16 cellular contexts compared by ENCODE assay signal in genomic region chr7:130275826-130276291, GRCh38. TPM values are rescaled to one million over a fixed set of nuclear protein-coding genes. Genes with fewer than 3 reads are reported as not detected.
DNase-seq lines count a peak whose midpoint lies in the region; ATAC-seq, FAIRE-seq and TF ChIP-seq lines count a peak whose summit lies in the region.
"Had no signal": no experiment of that assay in that cellular context is flagged by ENCODE, and none has a peak within 500 bp of the region (broad histone marks: within the 10 kb centered on the region; RNA-seq: fewer than 3 reads in every experiment).

No MANE protein-coding gene starts in this region.

- H3K27ac Mint-ChIP-seq in endothelial cell (ENCODE audit: unreplicated experiment) = no peak overlapping the region
- no peak overlapping the region for H3K27ac Mint-ChIP-seq in stimulated activated naive CD8-positive, alpha-beta T cell treated with anti-CD3 and anti-CD28 coated beads, Interleukin-15, amount 100 ng/mL, for 72 hours
- no peak overlapping the region for H3K27ac Mint-ChIP-seq in natural killer cell treated with Interleukin-12 subunit alpha and Interleukin-12 subunit beta and Interleukin-15 and Interleukin-18, amount 100 ng/mL, for 72 hours

- H3K9ac ChIP-seq in PC-3 (ENCODE audit: low read length) = no peak overlapping the region

- H3K4me1 Mint-ChIP-seq in endothelial cell (ENCODE audit: unreplicated experiment) = peaks cover 31% of the 10 kb centered on the region
- H3K4me1 Mint-ChIP-seq in stimulated activated naive CD8-positive, alpha-beta T cell treated with anti-CD3 and anti-CD28 coated beads, Interleukin-15, amount 100 ng/mL, for 72 hours = peaks cover 55% of the 10 kb centered on the region
- no peaks in the 10 kb centered on the region for H3K4me1 Mint-ChIP-seq in natural killer cell treated with Interleukin-12 subunit alpha and Interleukin-12 subunit beta and Interleukin-15 and Interleukin-18, amount 100 ng/mL, for 72 hours (ENCODE audit: low read depth in 2 of 2)

- no peak overlapping the region for H2AFZ ChIP-seq in PC-3 (ENCODE audit: low read length)

- TF ChIP-seq CTCF in PC-3 (conservative IDR thresholded peaks at IDR 0.05; ENCODE audit: low read depth, low read length) (no peak), endothelial cell (IDR thresholded peaks at IDR 0.05; ENCODE audit: unreplicated experiment) (no peak), pancreas (IDR thresholded peaks at IDR 0.05) (no peak)

- no peaks in the 10 kb centered on the region for H3K79me2 ChIP-seq in PC-3 (ENCODE audit: low read length)

- DNase-seq in NCI-H748 (lab: John Stamatoyannopoulos, UW; ENCODE audit: unreplicated experiment) (peak; percentile 30), NCI-H748 treated with DMSO at 0.1 percent for 48 hours (lab: John Stamatoyannopoulos, UW) (no peak), PC-3 (peak; percentile 25), endothelial cell (ENCODE audit: low spot score) (no peak), pancreas (no peak)
- DNase-seq in stimulated activated naive CD8-positive, alpha-beta T cell treated with anti-CD3 and anti-CD28 coated beads, Interleukin-15, amount 100 ng/mL, for 72 hours = no peak
- no peak for DNase-seq in natural killer cell treated with Interleukin-12 subunit alpha and Interleukin-12 subunit beta and Interleukin-15 and Interleukin-18, amount 100 ng/mL, for 72 hours (ENCODE audit: low spot score)
- DNase-seq: activated CD4-positive, alpha-beta T cell treated with anti-CD3 and anti-CD28 coated beads, Interleukin-2, amount 50 U/mL, for 48 hours; COR-L47; NCI-H2029; SIG-M5; small intestine had no signal

- H3F3A ChIP-seq in PC-3 (ENCODE audit: low read length, unreplicated experiment) = no peaks in the 10 kb centered on the region

- H3K36me3 ChIP-seq in PC-3 (ENCODE audit: low read depth, low read length) (no peaks in the 10 kb centered on the region), pancreas (peaks cover 0 to 21% (median 10%) of the 10 kb centered on the region in 3 donors)

- no peaks in the 10 kb centered on the region for H3K9me3 Mint-ChIP-seq in endothelial cell (ENCODE audit: unreplicated experiment)
- no peaks in the 10 kb centered on the region for H3K9me3 Mint-ChIP-seq in stimulated activated naive CD8-positive, alpha-beta T cell treated with anti-CD3 and anti-CD28 coated beads, Interleukin-15, amount 100 ng/mL, for 72 hours
- H3K9me3 Mint-ChIP-seq in natural killer cell treated with Interleukin-12 subunit alpha and Interleukin-12 subunit beta and Interleukin-15 and Interleukin-18, amount 100 ng/mL, for 72 hours = no peaks in the 10 kb centered on the region

- H3K4me1 ChIP-seq in PC-3 (ENCODE audit: insufficient read depth, low read length) (peaks cover 26% of the 10 kb centered on the region), pancreas (peaks cover 26 to 51% (median 28%) of the 10 kb centered on the region in 3 donors)

- POLR2A ChIA-PET in PC-3 (lab: Charles Lee; ENCODE audit: unreplicated experiment) = no interaction called here

- no peak overlapping the region for H3K4me3 ChIP-seq in PC-3 (ENCODE audit: low read length)
- H3K4me3 ChIP-seq in pancreas = no peak overlapping the region
- H3K4me3 ChIP-seq: K562, lung had no signal

- FAIRE-seq in pancreas (lab: Jason Lieb, UNC) = no peak
- FAIRE-seq: K562, small intestine had no signal

- H3K27ac ChIP-seq in PC-3 (ENCODE audit: low read length) (no peak overlapping the region), pancreas (peak overlapping the region in 3 of 4 donors; percentile 46 to 85 (median 68))

- intact Hi-C loops in PC-3 (cut with micrococcal nuclease) = no loop called here
- intact Hi-C loops in pancreas (cut with DNase I) = loop anchor here in 1 of 3 donors (5.0 kb wide), 1 partner anchor 111 kb away; no protein-coding TSS in a partner anchor

- CTCF ChIA-PET in PC-3 (lab: Charles Lee) = no interaction called here

- no TSS peak for BruUV-seq in PC-3 (replicated peaks; lab: Mats Ljungman, UMichigan)

- no peak for ATAC-seq in PC-3
- no peak for ATAC-seq in pancreas
- ATAC-seq in stimulated activated naive CD8-positive, alpha-beta T cell treated with anti-CD3 and anti-CD28 coated beads, Interleukin-15, amount 100 ng/mL, for 72 hours = no peak
- ATAC-seq in HG03159 (IDR thresholded peaks at IDR 0.05; ENCODE audit: unreplicated experiment) = no peak
- no peak for ATAC-seq in natural killer cell treated with Interleukin-12 subunit alpha and Interleukin-12 subunit beta and Interleukin-15 and Interleukin-18, amount 100 ng/mL, for 72 hours
- ATAC-seq: K562 had no signal

- H3K4me3 Mint-ChIP-seq in endothelial cell (ENCODE audit: unreplicated experiment) = peak overlapping the region; percentile 17
- H3K4me3 Mint-ChIP-seq in stimulated activated naive CD8-positive, alpha-beta T cell treated with anti-CD3 and anti-CD28 coated beads, Interleukin-15, amount 100 ng/mL, for 72 hours = no peak overlapping the region
- no peak overlapping the region for H3K4me3 Mint-ChIP-seq in natural killer cell treated with Interleukin-12 subunit alpha and Interleukin-12 subunit beta and Interleukin-15 and Interleukin-18, amount 100 ng/mL, for 72 hours

- no peaks in the 10 kb centered on the region for H3K9me2 ChIP-seq in PC-3 (replicated peaks; ENCODE audit: low read length)

- H3K27me3 ChIP-seq in PC-3 (ENCODE audit: low read length) (no peaks in the 10 kb centered on the region), pancreas (no peaks in the 10 kb centered on the region)

- H3K27me3 Mint-ChIP-seq in endothelial cell (ENCODE audit: unreplicated experiment) = peaks cover 2% of the 10 kb centered on the region
- no peaks in the 10 kb centered on the region for H3K27me3 Mint-ChIP-seq in stimulated activated naive CD8-positive, alpha-beta T cell treated with anti-CD3 and anti-CD28 coated beads, Interleukin-15, amount 100 ng/mL, for 72 hours
- H3K27me3 Mint-ChIP-seq in natural killer cell treated with Interleukin-12 subunit alpha and Interleukin-12 subunit beta and Interleukin-15 and Interleukin-18, amount 100 ng/mL, for 72 hours = peaks cover 21 to 42% of the 10 kb centered on the region in 2 donors

- H3K9me3 ChIP-seq in PC-3 (ENCODE audit: low read length) = no peaks in the 10 kb centered on the region
- no peaks in the 10 kb centered on the region for H3K9me3 ChIP-seq in pancreas

- no peak overlapping the region for H3K4me2 ChIP-seq in PC-3 (ENCODE audit: low read length)

- H4K20me1 ChIP-seq in PC-3 (ENCODE audit: low read length) = no peaks in the 10 kb centered on the region

- WGBS in pancreas, 2 donors = 20% methylated on average over 5 of the region's 5 CpGs

- H3K36me3 Mint-ChIP-seq in endothelial cell (ENCODE audit: low read depth, unreplicated experiment) = no peaks in the 10 kb centered on the region
- no peaks in the 10 kb centered on the region for H3K36me3 Mint-ChIP-seq in natural killer cell treated with Interleukin-12 subunit alpha and Interleukin-12 subunit beta and Interleukin-15 and Interleukin-18, amount 100 ng/mL, for 72 hours

RNA-seq across cellular contexts. Expression of gene CPA2, which starts 9.2 kb away (rescaled TPM):
- total RNA-seq in PC-3 (2014; rRNA removed) = not detected in 2 replicates
- not detected for total RNA-seq in endothelial cell (ENCODE audit: unreplicated experiment)
- over 10,000 TPM in 1 of 6 donors, 1,000 to 10,000 TPM in 5; 5,238 to 12,479 (median 6,515) TPM for total RNA-seq in pancreas
- polyA plus RNA-seq in pancreas = 1,000 to 10,000 TPM; 4,251 to 4,591 TPM
- total RNA-seq in natural killer cell treated with Interleukin-12 subunit alpha and Interleukin-12 subunit beta and Interleukin-15 and Interleukin-18, amount 100 ng/mL, for 72 hours = not detected
- total RNA-seq: H4 had no signal

RNA-seq across cellular contexts. Expression of gene CPA4, which starts 17.1 kb away (rescaled TPM):
- total RNA-seq in PC-3 (2014; rRNA removed) (10.1 and 22.1 TPM in 2 replicates), endothelial cell (ENCODE audit: unreplicated experiment) (not detected), pancreas (10 to 100 TPM in 1 of 6 donors, 1 to 10 TPM in 5; 4.5 to 12.4 (median 5.9) TPM)
- 1 to 10 TPM; 6.9 to 8.4 TPM for polyA plus RNA-seq in pancreas
- total RNA-seq in natural killer cell treated with Interleukin-12 subunit alpha and Interleukin-12 subunit beta and Interleukin-15 and Interleukin-18, amount 100 ng/mL, for 72 hours = not detected
- total RNA-seq: K562 had no signal
- polyA plus RNA-seq: K562 had no signal

Comparison
In these comparisons a context has a peak if more than half of its experiments do, and no peak if none do; other contexts are left out.
1. DNase-seq: peak in NCI-H748 (single experiment) and PC-3 (single experiment); none in NCI-H748 treated with DMSO at 0.1 percent for 48 hours (single experiment), endothelial cell (single experiment), pancreas (0 of 6), stimulated activated naive CD8-positive, alpha-beta T cell treated with anti-CD3 and anti-CD28 coated beads, Interleukin-15, amount 100 ng/mL, for 72 hours (0 of 2) and natural killer cell treated with Interleukin-12 subunit alpha and Interleukin-12 subunit beta and Interleukin-15 and Interleukin-18, amount 100 ng/mL, for 72 hours (single experiment).
2. RNA of gene CPA2, which starts 9.2 kb away (total RNA-seq): 5,238 to 12,479 TPM in pancreas; not detected in endothelial cell (single experiment), not detected in PC-3 and not detected in natural killer cell treated with Interleukin-12 subunit alpha and Interleukin-12 subunit beta and Interleukin-15 and Interleukin-18, amount 100 ng/mL, for 72 hours; every median in the first group is over 1,000 times any median in the second.